8 cellular contexts compared by ENCODE assay signal in genomic region chr10:73247509-73248258, GRCh38. TPM values are rescaled to one million over a fixed set of nuclear protein-coding genes. Genes with fewer than 3 reads are reported as not detected.
DNase-seq lines count a peak whose midpoint lies in the region; ATAC-seq and TF ChIP-seq lines count a peak whose summit lies in the region.

No MANE protein-coding gene starts in this region.

- peak overlapping the region; percentile 98 for H3K27ac Mint-ChIP-seq in activated CD4-positive, alpha-beta T cell treated with anti-CD3 and anti-CD28 coated beads, Interleukin-2, amount 10 ng/mL, durations not matched to agents 7 days and 5 days
- peak overlapping the region; percentile 93 for H3K27ac Mint-ChIP-seq in activated B cell treated with CpG ODN at 0.5 μM for 24 hours

- H3K27me3 ChIP-seq in iPS-15b (ENCODE audit: control insufficient read depth, insufficient read depth, low read length) (no peaks in the 10 kb centered on the region), testis (no peaks in the 10 kb centered on the region)

- no peaks in the 10 kb centered on the region for H3K9me3 ChIP-seq in iPS-15b (ENCODE audit: control insufficient read depth, insufficient read depth, low read length)
- no peaks in the 10 kb centered on the region for H3K9me3 ChIP-seq in testis

- no peak for ATAC-seq in activated B cell treated with CpG ODN at 0.5 μM for 24 hours (ENCODE audit: low read depth)
- ATAC-seq in HG02588 (IDR thresholded peaks at IDR 0.05; ENCODE audit: unreplicated experiment): no peak
- no peak for ATAC-seq in GM19397 (IDR thresholded peaks at IDR 0.05; ENCODE audit: unreplicated experiment)

- peak overlapping the region; percentile 74 to 90 for H3K27ac ChIP-seq in testis

- no peaks in the 10 kb centered on the region for H3K9me3 Mint-ChIP-seq in activated CD4-positive, alpha-beta T cell treated with anti-CD3 and anti-CD28 coated beads, Interleukin-2, amount 10 ng/mL, durations not matched to agents 7 days and 5 days
- no peaks in the 10 kb centered on the region for H3K9me3 Mint-ChIP-seq in activated B cell treated with CpG ODN at 0.5 μM for 24 hours

- no peak for TF ChIP-seq POLR2A in testis (IDR thresholded peaks at IDR 0.05)

- WGBS in testis, 2 donors: 22 to 27% methylated on average over 4 of the region's 4 CpGs

- H3K4me3 Mint-ChIP-seq in activated CD4-positive, alpha-beta T cell treated with anti-CD3 and anti-CD28 coated beads, Interleukin-2, amount 10 ng/mL, durations not matched to agents 7 days and 5 days: peak overlapping the region; percentile 100
- peak overlapping the region; percentile 93 for H3K4me3 Mint-ChIP-seq in activated B cell treated with CpG ODN at 0.5 μM for 24 hours

- peak overlapping the region; percentile 83 for H3K9ac ChIP-seq in iPS-15b (ENCODE audit: low read depth, low read length)

- peak overlapping the region; percentile 93 for H3K4me3 ChIP-seq in iPS-15b (ENCODE audit: low read depth, low read length)
- peak overlapping the region; percentile 80 to 88 for H3K4me3 ChIP-seq in testis

- CTCF ChIA-PET in activated CD4-positive, alpha-beta T cell treated with anti-CD3 and anti-CD28 coated beads, Interleukin-2, amount 10 ng/mL, durations not matched to agents 7 days and 5 days (lab: Charles Lee): interaction anchor here (0.9 to 1.5 kb wide), 4 partner anchors 21 to 167 kb away, joined by 4 to 5 read pairs (median 4); no protein-coding TSS in a partner anchor
- CTCF ChIA-PET in activated B cell treated with CpG ODN at 0.5 μM for 24 hours (lab: Charles Lee): no interaction called here

- H3K36me3 ChIP-seq in iPS-15b (ENCODE audit: control insufficient read depth, insufficient read depth, low read length): peaks cover 9% of the 10 kb centered on the region
- no peaks in the 10 kb centered on the region for H3K36me3 ChIP-seq in testis (ENCODE audit: low read depth, missing control alignments)

- H3K4me1 Mint-ChIP-seq in activated CD4-positive, alpha-beta T cell treated with anti-CD3 and anti-CD28 coated beads, Interleukin-2, amount 10 ng/mL, durations not matched to agents 7 days and 5 days: peaks cover 75% of the 10 kb centered on the region
- peaks cover 61% of the 10 kb centered on the region for H3K4me1 Mint-ChIP-seq in activated B cell treated with CpG ODN at 0.5 μM for 24 hours

- POLR2A ChIA-PET in activated CD4-positive, alpha-beta T cell treated with anti-CD3 and anti-CD28 coated beads, Interleukin-2, amount 10 ng/mL, durations not matched to agents 7 days and 5 days (lab: Charles Lee): interaction anchor here (0.6 to 1.5 kb wide), 9 partner anchors 9 to 1499 kb away, joined by 3 to 10 read pairs (median 3); partner anchors contain the start of genes ANXA7, ECD, FAM149B1 and P4HA1
- POLR2A ChIA-PET in activated B cell treated with CpG ODN at 0.5 μM for 24 hours (lab: Charles Lee): interaction anchor here (0.6 to 2.3 kb wide), 12 partner anchors 9 to 1590 kb away, joined by 3 to 18 read pairs (median 5); partner anchors contain the start of genes CHCHD1, ECD, FAM149B1 and MICU1

- intact Hi-C loops in activated B cell treated with CpG ODN at 0.5 μM for 24 hours (cut with micrococcal nuclease): loop anchor here (1.0 to 10.0 kb wide), 7 partner anchors 79 to 553 kb away; partner anchors contain the start of genes CFAP70, ECD, FAM149B1 and MCU
- intact Hi-C loops in testis (cut with DNase I; ENCODE audit: low total_unique reads): no loop called here

- DNase-seq in activated CD4-positive, alpha-beta T cell treated with anti-CD3 and anti-CD28 coated beads, Interleukin-2, amount 10 ng/mL, durations not matched to agents 7 days and 5 days: no peak
- DNase-seq in activated CD4-positive, alpha-beta T cell treated with anti-CD3 and anti-CD28 coated beads for 48 hours: no peak
- DNase-seq in activated B cell treated with CpG ODN at 0.5 μM for 24 hours (no peak), testis (no peak), SIG-M5 (lab: John Stamatoyannopoulos, UW) (no peak)

- H3K4me1 ChIP-seq in iPS-15b (ENCODE audit: control insufficient read depth, insufficient read depth, low read length) (peaks cover 13% of the 10 kb centered on the region), testis (peaks cover 28% of the 10 kb centered on the region)

- no peaks in the 10 kb centered on the region for H3K27me3 Mint-ChIP-seq in activated CD4-positive, alpha-beta T cell treated with anti-CD3 and anti-CD28 coated beads, Interleukin-2, amount 10 ng/mL, durations not matched to agents 7 days and 5 days
- H3K27me3 Mint-ChIP-seq in activated B cell treated with CpG ODN at 0.5 μM for 24 hours: no peaks in the 10 kb centered on the region

- TF ChIP-seq CTCF in activated B cell treated with CpG ODN at 0.5 μM for 24 hours (IDR thresholded peaks at IDR 0.05) (no peak), testis (IDR thresholded peaks at IDR 0.05) (no peak)

- H3K36me3 Mint-ChIP-seq in activated CD4-positive, alpha-beta T cell treated with anti-CD3 and anti-CD28 coated beads, Interleukin-2, amount 10 ng/mL, durations not matched to agents 7 days and 5 days (ENCODE audit: low read depth): peaks cover 72% of the 10 kb centered on the region
- H3K36me3 Mint-ChIP-seq in activated B cell treated with CpG ODN at 0.5 μM for 24 hours (ENCODE audit: low read depth): peaks cover 76% of the 10 kb centered on the region

RNA-seq across cellular contexts. Expression of gene DNAJC9, which starts 0.6 kb away (rescaled TPM):
- 10 to 100 TPM; 54.8 to 63.6 TPM for total RNA-seq in activated CD4-positive, alpha-beta T cell treated with anti-CD3 and anti-CD28 coated beads, Interleukin-2, amount 10 ng/mL, durations not matched to agents 7 days and 5 days
- 22.8 and 24.4 TPM in 2 replicates for total RNA-seq in activated B cell treated with CpG ODN at 0.5 μM for 24 hours
- 10 to 100 TPM; 30.2 to 31.1 TPM for total RNA-seq in testis
- polyA plus RNA-seq in testis (ENCODE audit: insufficient read depth, low read depth, low replicate concordance): 18.3 TPM

RNA-seq across cellular contexts. Expression of gene MRPS16, which starts 4.8 kb away (rescaled TPM):
- 10 to 100 TPM; 91.3 to 95.4 TPM for total RNA-seq in activated CD4-positive, alpha-beta T cell treated with anti-CD3 and anti-CD28 coated beads, Interleukin-2, amount 10 ng/mL, durations not matched to agents 7 days and 5 days
- total RNA-seq in activated B cell treated with CpG ODN at 0.5 μM for 24 hours: 85.9 and 88.5 TPM in 2 replicates
- total RNA-seq in testis: 10 to 100 TPM; 45.7 to 59.6 TPM
- 83.5 TPM for polyA plus RNA-seq in testis (ENCODE audit: insufficient read depth, low read depth, low replicate concordance)
